8 cellular contexts compared by ENCODE assay signal in genomic region chr12:57755454-57756372, GRCh38. TPM values are rescaled to one million over a fixed set of nuclear protein-coding genes. Genes with fewer than 3 reads are reported as not detected.
DNase-seq lines count a peak whose midpoint lies in the region; ATAC-seq and TF ChIP-seq lines count a peak whose summit lies in the region.

No MANE protein-coding gene starts in this region.

- POLR2A ChIA-PET in activated CD4-positive, alpha-beta memory T cell treated with anti-CD3 and anti-CD28 coated beads for 36 hours (lab: Charles Lee): interaction anchor here (1.2 to 1.9 kb wide), 5 partner anchors 9 to 28 kb away, joined by 3 to 6 read pairs (median 4); partner anchors contain the start of genes EEF1AKMT3 and METTL1

- CTCF ChIA-PET in activated CD4-positive, alpha-beta memory T cell treated with anti-CD3 and anti-CD28 coated beads for 36 hours (lab: Charles Lee): interaction anchor here (0.6 to 2.6 kb wide), 17 partner anchors 9 to 149 kb away, joined by 3 to 52 read pairs (median 11); partner anchors contain the start of genes AVIL, CYP27B1, EEF1AKMT3 and METTL1

- H3K27me3 ChIP-seq in esophagus (ENCODE audit: control insufficient read depth in 1 of 2, insufficient read depth in 2 of 2, low read length in 2 of 2): no peaks in the 10 kb centered on the region
- peaks cover 49% of the 10 kb centered on the region for H3K27me3 ChIP-seq in neutrophil

- H3K4me1 ChIP-seq in esophagus (ENCODE audit: control insufficient read depth in 2 of 2, insufficient read depth in 2 of 2, low read length in 1 of 2) (peaks cover 6 to 8% of the 10 kb centered on the region in 2 donors), neutrophil (ENCODE audit: control insufficient read depth in 1 of 2, insufficient read depth in 1 of 2, low read depth in 1 of 2, low read length in 1 of 2) (peaks cover 36 to 42% of the 10 kb centered on the region in 2 experiments)

- H3K9me3 ChIP-seq in esophagus (ENCODE audit: control insufficient read depth in 2 of 2, insufficient read depth in 1 of 2, low read depth in 1 of 2, low read length in 1 of 2) (no peaks in the 10 kb centered on the region), neutrophil (no peaks in the 10 kb centered on the region)

- no peak for ATAC-seq in GM21423 (IDR thresholded peaks at IDR 0.05; ENCODE audit: unreplicated experiment)
- ATAC-seq in HG02870 (IDR thresholded peaks at IDR 0.05; ENCODE audit: unreplicated experiment): no peak

- peaks cover 0 to 11% of the 10 kb centered on the region in 2 donors for H3K36me3 ChIP-seq in esophagus (ENCODE audit: control insufficient read depth in 2 of 2, insufficient read depth in 2 of 2, low read length in 1 of 2)
- no peaks in the 10 kb centered on the region for H3K36me3 ChIP-seq in neutrophil

- WGBS in esophagus, 2 donors: 1% methylated on average over 56 to 76 of the region's 76 CpGs

- H3K27ac Mint-ChIP-seq in activated CD4-positive, alpha-beta memory T cell treated with anti-CD3 and anti-CD28 coated beads for 36 hours: peak overlapping the region; percentile 50

- H3K4me3 ChIP-seq in AG09309 (ENCODE audit: control insufficient read depth, low read depth, low read length) (peak overlapping the region; percentile 47), HFF-Myc (replicated peaks; ENCODE audit: low read depth, low read length) (peak overlapping the region; percentile 47), esophagus (ENCODE audit: low read depth in 1 of 2, low read length in 2 of 2) (peak overlapping the region; percentile 56 to 76), neutrophil (ENCODE audit: low read depth in 1 of 2, low read length in 1 of 2) (peak overlapping the region; percentile 52 to 66)

- H3K9me3 Mint-ChIP-seq in activated CD4-positive, alpha-beta memory T cell treated with anti-CD3 and anti-CD28 coated beads for 36 hours: no peaks in the 10 kb centered on the region

- intact Hi-C loops in activated CD4-positive, alpha-beta memory T cell treated with anti-CD3 and anti-CD28 coated beads for 36 hours (cut with micrococcal nuclease): loop anchor here (1.0 to 10.0 kb wide), 3 partner anchors 10 to 681 kb away; partner anchors contain the start of gene NEMP1

- TF ChIP-seq CTCF in AG09309 (IDR thresholded peaks at IDR 0.05; ENCODE audit: control insufficient read depth, insufficient read depth, low read depth, low read length, missing control alignments) (no peak), HFF-Myc (IDR thresholded peaks at IDR 0.05; ENCODE audit: low read depth, low read length, missing control alignments) (no peak), neutrophil (IDR thresholded peaks at IDR 0.05) (no peak)

- DNase-seq in AG09309 (ENCODE audit: low read depth) (no peak), HFF-Myc (ENCODE audit: extremely low read depth, low read depth) (no peak), SHP77 (lab: John Stamatoyannopoulos, UW) (no peak)
- DNase-seq in activated CD4-positive, alpha-beta memory T cell treated with anti-CD3 and anti-CD28 coated beads for 36 hours: peak; percentile 44

- peaks cover 34% of the 10 kb centered on the region for H3K36me3 Mint-ChIP-seq in activated CD4-positive, alpha-beta memory T cell treated with anti-CD3 and anti-CD28 coated beads for 36 hours

- H3K4me3 Mint-ChIP-seq in activated CD4-positive, alpha-beta memory T cell treated with anti-CD3 and anti-CD28 coated beads for 36 hours: peak overlapping the region; percentile 79

- H3K27ac ChIP-seq in esophagus (ENCODE audit: low read depth in 2 of 2, low read length in 1 of 2) (peak overlapping the region; percentile 16 to 69), neutrophil (peak overlapping the region; percentile 23)

- H3K4me1 Mint-ChIP-seq in activated CD4-positive, alpha-beta memory T cell treated with anti-CD3 and anti-CD28 coated beads for 36 hours (ENCODE audit: low read depth): peaks cover 56% of the 10 kb centered on the region

- H3K27me3 Mint-ChIP-seq in activated CD4-positive, alpha-beta memory T cell treated with anti-CD3 and anti-CD28 coated beads for 36 hours: no peaks in the 10 kb centered on the region

RNA-seq across cellular contexts. Expression of gene MARCHF9, which starts 0.8 kb away (rescaled TPM):
- total RNA-seq in activated CD4-positive, alpha-beta memory T cell treated with anti-CD3 and anti-CD28 coated beads for 36 hours: 10 to 100 TPM; 20.9 to 21.2 TPM
- polyA plus RNA-seq in esophagus: 10 to 100 TPM in 1 of 2 donors, 1 to 10 TPM in 1; 8.0 to 10.9 TPM

RNA-seq across cellular contexts. Expression of gene CDK4, which starts 3.6 kb away (rescaled TPM):
- total RNA-seq in activated CD4-positive, alpha-beta memory T cell treated with anti-CD3 and anti-CD28 coated beads for 36 hours: 100 to 1,000 TPM; 181 to 195 TPM
- polyA plus RNA-seq in esophagus: 10 to 100 TPM; 22.1 to 52.6 TPM

RNA-seq across cellular contexts. Expression of gene TSPAN31, which starts 10.9 kb away (rescaled TPM):
- total RNA-seq in activated CD4-positive, alpha-beta memory T cell treated with anti-CD3 and anti-CD28 coated beads for 36 hours: 10 to 100 TPM; 11.7 to 15.0 TPM
- 10 to 100 TPM; 16.3 to 19.8 TPM for polyA plus RNA-seq in esophagus

RNA-seq across cellular contexts. Expression of gene CYP27B1, which starts 11.2 kb away (rescaled TPM):
- total RNA-seq in activated CD4-positive, alpha-beta memory T cell treated with anti-CD3 and anti-CD28 coated beads for 36 hours: 1 to 10 TPM; 7.1 to 8.2 TPM
- polyA plus RNA-seq in esophagus: under 1 TPM; 0.64 to 0.96 TPM

RNA-seq across cellular contexts. Expression of gene METTL1, which starts 16.2 kb away (rescaled TPM):
- total RNA-seq in activated CD4-positive, alpha-beta memory T cell treated with anti-CD3 and anti-CD28 coated beads for 36 hours: 10 to 100 TPM; 30.0 to 32.0 TPM
- 10 to 100 TPM; 18.8 to 19.3 TPM for polyA plus RNA-seq in esophagus
